In the genomic region with DNA sequence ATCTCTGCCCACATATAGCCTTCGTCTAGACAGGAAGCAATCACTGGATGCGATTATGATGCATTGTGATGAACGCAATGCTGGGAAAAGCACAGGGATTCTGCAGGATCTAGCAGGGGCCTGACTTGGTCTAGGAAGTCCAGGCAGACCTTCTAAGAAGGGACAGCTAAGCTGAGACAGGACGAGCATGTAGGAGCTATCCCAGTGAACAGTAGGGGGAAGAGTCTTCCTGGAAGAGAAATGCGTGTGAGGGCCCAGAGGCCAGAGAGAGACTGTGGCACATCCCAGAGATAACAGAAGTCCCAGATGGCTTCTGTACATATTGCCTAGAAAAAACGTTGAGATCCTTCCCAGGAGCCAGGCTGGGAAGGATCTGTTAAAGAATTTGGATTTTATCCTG, we compare ENCODE assay signal across 10 cellular contexts.
"Had no signal": no experiment of that assay in that cellular context is flagged by ENCODE, and none has a peak within 500 bp of the region (broad histone marks: within the 10 kb centered on the region; RNA-seq: fewer than 3 reads in every experiment).

No MANE protein-coding gene starts in this region.

- FAIRE-seq: kidney, pancreas had no signal

- H3K4me1 ChIP-seq: gastroesophageal sphincter, pancreas, stomach had no signal

- H3K27ac ChIP-seq: gastroesophageal sphincter, pancreas, stomach, thoracic aorta had no signal

- H3K27me3 ChIP-seq: pancreas had no signal

- H3K4me3 ChIP-seq: gastroesophageal sphincter, pancreas, stomach, thoracic aorta had no signal

- DNase-seq: activated CD4-positive, alpha-beta memory T cell treated with anti-CD3 and anti-CD28 coated beads for 36 hours; activated gamma-delta T cell; activated naive CD8-positive, alpha-beta T cell treated with anti-CD3 and anti-CD28 coated beads for 36 hours; activated T-cell treated with anti-CD3 and anti-CD28 coated beads, Interleukin-2, amount 50 U/mL, for 48 hours; kidney; pancreas; stimulated activated CD4-positive, alpha-beta T cell treated with anti-CD3 and anti-CD28 coated beads, Interleukin-4, amount 100 ng/mL, for 1 hour; stomach had no signal

- H3K36me3 ChIP-seq: gastroesophageal sphincter, pancreas, stomach, thoracic aorta had no signal
